8 cellular contexts compared by ENCODE assay signal in the genomic region with DNA sequence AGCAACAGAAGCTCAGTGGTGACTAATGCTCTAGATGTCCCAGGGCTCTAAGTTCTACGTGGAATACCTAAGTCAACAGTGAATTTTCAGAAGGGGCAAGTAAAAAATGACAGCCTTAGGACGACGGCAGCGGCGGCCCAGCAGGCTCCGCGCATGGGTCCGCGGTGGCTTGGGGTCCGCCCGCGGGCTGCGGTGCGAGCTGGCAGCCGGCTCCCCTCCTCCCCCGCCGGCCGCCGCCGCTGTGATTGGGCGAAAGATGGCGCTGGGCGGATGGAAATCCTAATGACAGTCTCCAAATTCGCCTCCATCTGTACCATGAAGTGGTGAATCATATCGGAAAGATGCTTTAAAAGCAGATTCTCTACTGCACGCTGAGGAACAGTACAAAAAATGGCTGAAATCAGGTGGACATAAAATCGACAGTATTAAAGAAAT.
A peak's percentile ranks its signal among the peaks of the same experiment; 100 is the strongest.
DNase-seq lines count a peak whose midpoint lies in the region; ATAC-seq and TF ChIP-seq lines count a peak whose summit lies in the region.

No MANE protein-coding gene starts in this region.

- TF ChIP-seq CTCF in OCI-LY3 (IDR thresholded peaks at IDR 0.05; ENCODE audit: low read depth, low read length) (peak; percentile 48), adrenal gland (IDR thresholded peaks at IDR 0.05) (peak in 1 of 6 experiments; percentile 4), retinal pigment epithelial cell (conservative IDR thresholded peaks at IDR 0.05; ENCODE audit: low read depth, low read length) (no peak)

- no peaks in the 10 kb centered on the region for H3K79me2 ChIP-seq in OCI-LY3 (ENCODE audit: low read length)

- WGBS in adrenal gland, 4 donors, result 1 to 5% (median 2%) methylated on average over 24 to 27 of the region's 27 CpGs
- 3% methylated on average over 27 of the region's 27 CpGs for WGBS in right cardiac atrium

- peak overlapping the region; percentile 81 for H3K4me2 ChIP-seq in OCI-LY3 (ENCODE audit: low read length)

- TF ChIP-seq POLR2A in adrenal gland (IDR thresholded peaks at IDR 0.05), result no peak

- no peaks in the 10 kb centered on the region for H4K20me1 ChIP-seq in OCI-LY3 (ENCODE audit: insufficient read depth, low read length)

- peaks cover 34% of the 10 kb centered on the region for H3K4me1 ChIP-seq in OCI-LY3 (ENCODE audit: low read length)
- peaks cover 0 to 10% of the 10 kb centered on the region in 2 donors for H3K4me1 ChIP-seq in adrenal gland (replicated peaks in 1 of 2)
- no peaks in the 10 kb centered on the region for H3K4me1 ChIP-seq in right cardiac atrium (ENCODE audit: control insufficient read depth, insufficient read depth, low read length)

- peak overlapping the region; percentile 52 for H3K9ac ChIP-seq in OCI-LY3 (ENCODE audit: low read length)

- peak overlapping the region; percentile 77 for H3K4me3 ChIP-seq in OCI-LY3 (ENCODE audit: low read length)
- peak overlapping the region in 1 of 4 donors; percentile 62 for H3K4me3 ChIP-seq in adrenal gland
- H3K4me3 ChIP-seq in right cardiac atrium (ENCODE audit: low read length), result peak overlapping the region; percentile 78
- peak overlapping the region; percentile 48 for H3K4me3 ChIP-seq in retinal pigment epithelial cell (ENCODE audit: low read length)

- DNase-seq in Right ventricle myocardium inferior (ENCODE audit: missing footprints) (no peak), cardiac septum (ENCODE audit: low spot score) (no peak), adrenal gland (peak in 6 of 7 donors; percentile 42 to 60 (median 50)), right cardiac atrium (peak; percentile 56 to 81 (median 77)), retinal pigment epithelial cell (ENCODE audit: low read depth) (no peak)

- H3K27me3 ChIP-seq in OCI-LY3 (ENCODE audit: low read depth, low read length) (no peaks in the 10 kb centered on the region), adrenal gland (no peaks in the 10 kb centered on the region), right cardiac atrium (ENCODE audit: control insufficient read depth, insufficient read depth) (no peaks in the 10 kb centered on the region)

- intact Hi-C loops in Right ventricle myocardium inferior (cut with DNase I) (no loop called here), cardiac septum (cut with DNase I) (no loop called here), adrenal gland (cut with DNase I) (no loop called here), right cardiac atrium (cut with DNase I) (no loop called here)

- H3K36me3 ChIP-seq in OCI-LY3 (replicated peaks; ENCODE audit: low read depth, low read length), result no peaks in the 10 kb centered on the region
- no peaks in the 10 kb centered on the region for H3K36me3 ChIP-seq in adrenal gland (replicated peaks in 1 of 2)

- peak; percentile 54 for ATAC-seq in Right ventricle myocardium inferior
- peak; percentile 75 to 83 for ATAC-seq in right cardiac atrium
- ATAC-seq in HG02885 (IDR thresholded peaks at IDR 0.05; ENCODE audit: poor library complexity, unreplicated experiment), result no peak
- ATAC-seq in HG02588 (IDR thresholded peaks at IDR 0.05; ENCODE audit: unreplicated experiment), result no peak

- H3K27ac ChIP-seq in OCI-LY3 (ENCODE audit: low read length) (no peak overlapping the region), adrenal gland (peak overlapping the region; percentile 50 to 95 (median 69)), right cardiac atrium (ENCODE audit: low read length) (peak overlapping the region; percentile 77)

- H3K9me3 ChIP-seq in OCI-LY3 (ENCODE audit: insufficient read depth, low read length) (no peaks in the 10 kb centered on the region), adrenal gland (replicated peaks in 1 of 3) (no peaks in the 10 kb centered on the region), right cardiac atrium (ENCODE audit: control insufficient read depth, low read length) (no peaks in the 10 kb centered on the region)

- peak overlapping the region; percentile 37 for H2AFZ ChIP-seq in OCI-LY3 (ENCODE audit: low read depth, low read length)

Comparison
In these comparisons a context has a peak if more than half of its experiments do, and no peak if none do; other contexts are left out.
1. DNase-seq: peak in adrenal gland (6 of 7) and right cardiac atrium (3 of 3); none in Right ventricle myocardium inferior (single experiment), cardiac septum (single experiment) and retinal pigment epithelial cell (single experiment).
2. ATAC-seq: peak in Right ventricle myocardium inferior (single experiment) and right cardiac atrium (2 of 2); none in HG02885 (single experiment) and HG02588 (single experiment).